Comparison of ENCODE assay signal across 8 cellular contexts in the genomic region with DNA sequence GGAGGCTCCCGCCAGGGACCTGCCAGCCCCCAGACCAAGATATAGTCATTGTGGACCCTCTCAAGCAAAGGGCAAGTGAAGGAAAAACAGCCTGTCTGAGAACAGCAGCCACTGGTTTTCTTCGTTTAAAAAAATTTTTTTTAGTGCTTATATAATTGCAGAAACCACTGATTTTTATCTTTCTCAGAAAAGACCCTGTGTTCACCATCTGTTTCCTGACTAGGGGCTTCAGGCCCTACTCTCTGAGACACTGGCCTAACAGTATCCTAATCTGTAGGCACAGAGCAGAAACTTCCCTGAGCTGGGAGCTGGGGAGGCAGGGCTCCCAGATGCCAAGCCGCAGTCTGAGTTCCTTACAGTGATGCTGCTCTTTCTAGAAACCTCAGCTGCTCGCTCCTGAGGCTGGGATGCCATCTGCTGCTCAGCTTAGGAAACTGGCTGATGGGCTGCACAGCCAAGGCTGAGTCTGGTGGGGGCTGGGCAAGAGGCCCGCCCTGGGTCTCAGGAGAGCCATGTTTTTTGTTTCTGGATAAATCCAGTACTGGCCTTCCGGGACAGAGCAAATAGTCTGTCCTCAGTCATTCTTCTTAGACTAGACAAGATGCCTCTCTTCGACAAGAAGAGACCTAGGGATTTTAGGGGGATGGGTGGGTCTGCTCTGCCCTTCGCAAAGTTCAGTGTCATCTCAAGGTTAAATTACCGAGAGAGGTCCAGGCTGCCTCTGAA. TPM values are rescaled to one million over a fixed set of nuclear protein-coding genes. Genes with fewer than 3 reads are reported as not detected.
DNase-seq lines count a peak whose midpoint lies in the region; ATAC-seq, FAIRE-seq and TF ChIP-seq lines count a peak whose summit lies in the region.

No MANE protein-coding gene starts in this region.

- intact Hi-C loops in thyroid gland (cut with DNase I), result loop anchor here (10.0 kb wide), 2 partner anchors 618 to 678 kb away; no protein-coding TSS in a partner anchor

- WGBS in thyroid gland, 2 donors, result 39 to 44% methylated on average over 8 to 9 of the region's 9 CpGs

- H2AFZ ChIP-seq in MM.1S (ENCODE audit: low read length), result no peak overlapping the region

- ATAC-seq in GM21825 (IDR thresholded peaks at IDR 0.05; ENCODE audit: unreplicated experiment), result peak; percentile 77

- TF ChIP-seq POLR2A in thyroid gland (IDR thresholded peaks at IDR 0.05), result no peak

- FAIRE-seq in frontal cortex (lab: Jason Lieb, UNC), result no peak

- H3K4me2 ChIP-seq in MM.1S (ENCODE audit: low read depth, low read length), result no peak overlapping the region

- H3K27ac ChIP-seq in MM.1S (ENCODE audit: low read length) (no peak overlapping the region), thyroid gland (peak overlapping the region in 1 of 3 donors; percentile 8)

- H3K4me3 ChIP-seq in MM.1S (ENCODE audit: low read length) (no peak overlapping the region), thyroid gland (replicated peaks in 1 of 3) (no peak overlapping the region)

- no peaks in the 10 kb centered on the region for H3K9me3 ChIP-seq in MM.1S (replicated peaks; ENCODE audit: insufficient read depth, low read length)
- H3K9me3 ChIP-seq in thyroid gland, result no peaks in the 10 kb centered on the region

- H3K27me3 ChIP-seq in MM.1S (replicated peaks; ENCODE audit: insufficient read depth, low read length), result no peaks in the 10 kb centered on the region
- no peaks in the 10 kb centered on the region for H3K27me3 ChIP-seq in thyroid gland

- TF ChIP-seq CTCF in MM.1S (IDR thresholded peaks at IDR 0.05; ENCODE audit: low read length) (peak; percentile 94), thyroid gland (IDR thresholded peaks at IDR 0.05) (peak; percentile 62 to 97 (median 94))

- no peaks in the 10 kb centered on the region for H3K79me2 ChIP-seq in MM.1S (ENCODE audit: low read length)

- no peaks in the 10 kb centered on the region for H4K20me1 ChIP-seq in MM.1S (ENCODE audit: insufficient read depth, low read length)

- H3K9ac ChIP-seq in MM.1S (ENCODE audit: low read length), result no peak overlapping the region

- peaks cover 3% of the 10 kb centered on the region for H3F3A ChIP-seq in MM.1S (ENCODE audit: insufficient read depth, low read length)

- no peaks in the 10 kb centered on the region for H3K9me2 ChIP-seq in MM.1S (replicated peaks; ENCODE audit: insufficient read depth, low read length)

- peaks cover 7% of the 10 kb centered on the region for H3K4me1 ChIP-seq in MM.1S (ENCODE audit: low read length)
- H3K4me1 ChIP-seq in thyroid gland, result peaks cover 0 to 3% of the 10 kb centered on the region in 2 donors

- H3K36me3 ChIP-seq in MM.1S (replicated peaks; ENCODE audit: insufficient read depth, low read length) (no peaks in the 10 kb centered on the region), thyroid gland (no peaks in the 10 kb centered on the region)

- DNase-seq in D341Med (ENCODE audit: low spot score), result peak; percentile 90
- peak; percentile 82 for DNase-seq in MM.1S
- peak; percentile 36 for DNase-seq in SIG-M5 (lab: John Stamatoyannopoulos, UW)
- DNase-seq in activated gamma-delta T cell treated with anti-CD3 and anti-CD28 coated beads, Interleukin-2, amount 50 U/mL, for 16 hours (ENCODE audit: low read depth), result peak; percentile 30
- DNase-seq in frontal cortex (ENCODE audit: low spot score in 2 of 2), result peak; percentile 72 to 86
- peak; percentile 86 for DNase-seq in occipital lobe (lab: John Stamatoyannopoulos, UW)
- DNase-seq in thyroid gland, result peak; percentile 89 to 91

RNA-seq across cellular contexts. Expression of a gene that starts 31.0 kb away (rescaled TPM):
- total RNA-seq in frontal cortex (810 TPM), occipital lobe (769 TPM), thyroid gland (100 to 1,000 TPM; 343 to 366 (median 354) TPM)

Comparison
In these comparisons a context has a peak if more than half of its experiments do, and no peak if none do; other contexts are left out.
1. DNase-seq: peak in every context shown above with its lines; median percentile 90 in D341Med; 90 in thyroid gland; 86 in occipital lobe; 82 in MM.1S; 79 in frontal cortex; 36 in SIG-M5; 30 in activated gamma-delta T cell treated with anti-CD3 and anti-CD28 coated beads, Interleukin-2, amount 50 U/mL, for 16 hours.